Comparison of ENCODE assay signal across 8 cellular contexts in genomic region chr3:40309439-40309924, GRCh38. TPM values are rescaled to one million over a fixed set of nuclear protein-coding genes. Genes with fewer than 3 reads are reported as not detected.
DNase-seq lines count a peak whose midpoint lies in the region; ATAC-seq and TF ChIP-seq lines count a peak whose summit lies in the region.

EIF1B (plus strand) TSS chr3:40309707; CDS start chr3:40309942, 235 bp downstream.

- POLR2A ChIA-PET in AG04450 (lab: Yijun Ruan, JAX) = interaction anchor here (1.5 kb wide), 1 partner anchor 9 kb away, joined by 7 read pairs; no protein-coding TSS in a partner anchor

- TF ChIP-seq CTCF in AG04450 (IDR thresholded peaks at IDR 0.05; ENCODE audit: low read depth, low read length) = peak; percentile 93
- TF ChIP-seq CTCF in WI38 (IDR thresholded peaks at IDR 0.05; ENCODE audit: low read depth, low read length) = peak; percentile 85
- TF ChIP-seq CTCF in cardiac fibroblast (IDR thresholded peaks at IDR 0.05; ENCODE audit: low read depth, low read length) = peak; percentile 87

- H3K27me3 Mint-ChIP-seq in immature natural killer cell (ENCODE audit: low read depth in 3 of 3) = peaks cover 7 to 9% (median 8%) of the 10 kb centered on the region in 3 donors

- peaks cover 3 to 22% (median 19%) of the 10 kb centered on the region in 3 donors for H3K36me3 Mint-ChIP-seq in immature natural killer cell

- CTCF ChIA-PET in AG04450 (lab: Charles Lee) = interaction anchor here (0.5 to 4.4 kb wide), 30 partner anchors 8 to 1892 kb away, joined by 3 to 67 read pairs (median 4); partner anchors contain the start of gene ZNF620

- DNase-seq in AG04450 (ENCODE audit: low read depth, low spot score) (peak; percentile 93), NCI-H2227 (lab: John Stamatoyannopoulos, UW; ENCODE audit: unreplicated experiment) (peak; percentile 96), cardiac fibroblast (ENCODE audit: low read depth in 2 of 2) (peak; percentile 98 to 99), immature natural killer cell (peak; percentile 98 to 99 (median 98))
- DNase-seq in stimulated activated CD4-positive, alpha-beta T cell treated with anti-CD3 and anti-CD28 coated beads, Interleukin-12 subunit alpha, Interleukin-12 subunit beta, amount 100 ng/mL, for 24 hours (ENCODE audit: low read depth in 2 of 2) = peak; percentile 97 to 98

- peak within 1 kb of the TSS; percentile 84 for H3K4me3 ChIP-seq in AG04450 (ENCODE audit: low read depth, low read length)
- peak within 1 kb of the TSS; percentile 92 for H3K4me3 ChIP-seq in WI38 (ENCODE audit: low read depth, low read length)
- H3K4me3 ChIP-seq in cardiac fibroblast (replicated peaks in 1 of 2; ENCODE audit: low read depth in 2 of 2, low read length in 2 of 2) = peak within 1 kb of the TSS; percentile 88 to 89

- no peaks in the 10 kb centered on the region; the same call in 1 of the 2 replicates for H3K9me3 ChIP-seq in AG04450 (ENCODE audit: control insufficient read depth, insufficient read depth, low read length)

- peaks cover 37 to 52% of the 10 kb centered on the region in 2 donors for H3K4me1 Mint-ChIP-seq in immature natural killer cell

- peak within 1 kb of the TSS; percentile 92 for H3K27ac ChIP-seq in AG04450 (ENCODE audit: low read depth, low read length)

- peak; percentile 88 for ATAC-seq in GM18870 (IDR thresholded peaks at IDR 0.05; ENCODE audit: unreplicated experiment)
- peak; percentile 91 for ATAC-seq in HG03139 (IDR thresholded peaks at IDR 0.05; ENCODE audit: unreplicated experiment)

- no peaks in the 10 kb centered on the region for H3K27me3 ChIP-seq in AG04450 (ENCODE audit: control insufficient read depth, insufficient read depth, low read length)

- no peaks in the 10 kb centered on the region for H3K9me3 Mint-ChIP-seq in immature natural killer cell

- H3K27ac Mint-ChIP-seq in immature natural killer cell = peak within 1 kb of the TSS; percentile 95 to 99 (median 98)

- peak within 1 kb of the TSS; percentile 99 to 100 (median 99) for H3K4me3 Mint-ChIP-seq in immature natural killer cell

RNA-seq across cellular contexts. Expression of gene EIF1B, which starts in this region (rescaled TPM):
- 35.9 and 46.7 TPM in 2 replicates for polyA plus RNA-seq in AG04450 (2011; rRNA removed)
- polyA minus RNA-seq in AG04450 (2011; rRNA and poly(A)+ RNA removed) = 9.0 and 12.0 TPM in 2 replicates
- polyA plus RNA-seq in immature natural killer cell = 10 to 100 TPM; 32.8 to 54.1 (median 34.4) TPM

Comparison
In these comparisons a context has a peak if more than half of its experiments do, and no peak if none do; other contexts are left out.
1. Peak in every context shown above with its lines: DNase-seq, ATAC-seq, H3K4me3 ChIP-seq and H3K27ac ChIP-seq.